In genomic region chr17:65523853-65524664, GRCh38 we compare ENCODE assay signal across 1 cellular context.
A peak's percentile ranks its signal among the peaks of the same experiment; 100 is the strongest.
TF ChIP-seq lines count a peak whose summit lies in the region.

No MANE protein-coding gene starts in this region.

TF ChIP-seq in HepG2, 621 proteins besides CTCF, POLR2A, EP300 and RAD21 (continued from another document):
- TF ChIP-seq MXD4 (CRISPR knock-in tag; IDR thresholded peaks at IDR 0.05) = 0 out of 2 replicates have a peak, but pooled peaks have one; percentile 39
- peak; percentile 50; the same call in 1 of the 2 replicates for TF ChIP-seq ZBTB7B (CRISPR knock-in tag; IDR thresholded peaks at IDR 0.05)
- peak; percentile 60 for TF ChIP-seq PITX1 (CRISPR knock-in tag; IDR thresholded peaks at IDR 0.05)
- TF ChIP-seq ARNT (IDR thresholded peaks at IDR 0.05) = no peak
- no peak for TF ChIP-seq ZNF703 (CRISPR knock-in tag; IDR thresholded peaks at IDR 0.05; ENCODE audit: borderline replicate concordance)
- peak; percentile 68; the same call in 1 of the 2 replicates for TF ChIP-seq TFDP2 (CRISPR knock-in tag; IDR thresholded peaks at IDR 0.05)
- TF ChIP-seq KLF13 (CRISPR knock-in tag; IDR thresholded peaks at IDR 0.05) = no peak
- TF ChIP-seq ZNF605 (CRISPR knock-in tag; IDR thresholded peaks at IDR 0.05) = peak; percentile 70; the same call in 1 of the 2 replicates
- peak; percentile 55; the same call in 1 of the 2 replicates for TF ChIP-seq THAP9 (CRISPR knock-in tag; IDR thresholded peaks at IDR 0.05; ENCODE audit: borderline replicate concordance)
- peak; percentile 71 for TF ChIP-seq ELF3 (CRISPR knock-in tag; IDR thresholded peaks at IDR 0.05)
- TF ChIP-seq ZNF607 (CRISPR knock-in tag; IDR thresholded peaks at IDR 0.05; ENCODE audit: borderline replicate concordance) = 0 out of 2 replicates have a peak, but pooled peaks have one; percentile 24
- TF ChIP-seq SOX5 (CRISPR knock-in tag; IDR thresholded peaks at IDR 0.05; ENCODE audit: borderline replicate concordance) = 0 out of 2 replicates have a peak, but pooled peaks have one; percentile 34
- TF ChIP-seq ZMYM4 (CRISPR knock-in tag; IDR thresholded peaks at IDR 0.05) = peak; percentile 57
- no peak for TF ChIP-seq LCORL (IDR thresholded peaks at IDR 0.05)
- TF ChIP-seq LCORL (CRISPR knock-in tag; IDR thresholded peaks at IDR 0.05) = 0 out of 2 replicates have a peak, but pooled peaks have one; percentile 21
- TF ChIP-seq HOMEZ (CRISPR knock-in tag; IDR thresholded peaks at IDR 0.05; ENCODE audit: low read depth) = peak; percentile 48; the same call in 1 of the 2 replicates
- peak; percentile 58; the same call in 1 of the 2 replicates for TF ChIP-seq SAP130 (CRISPR knock-in tag; IDR thresholded peaks at IDR 0.05; ENCODE audit: low read depth)
- peak; percentile 40; the same call in 1 of the 2 replicates for TF ChIP-seq ZNF350 (CRISPR knock-in tag; IDR thresholded peaks at IDR 0.05; ENCODE audit: borderline replicate concordance, low read depth)
- 0 out of 2 replicates have a peak, but pooled peaks have one; percentile 31 for TF ChIP-seq ZFX (CRISPR knock-in tag; IDR thresholded peaks at IDR 0.05; ENCODE audit: low read depth)
- peak; percentile 92 for TF ChIP-seq TFDP1 (CRISPR knock-in tag; IDR thresholded peaks at IDR 0.05; ENCODE audit: borderline replicate concordance)
- 0 out of 2 replicates have a peak, but pooled peaks have one; percentile 60 for TF ChIP-seq ZNF512B (CRISPR knock-in tag; IDR thresholded peaks at IDR 0.05; ENCODE audit: borderline replicate concordance)
- peak; percentile 58 for TF ChIP-seq NFYC (CRISPR knock-in tag; IDR thresholded peaks at IDR 0.05)
- no peak for TF ChIP-seq ZNF710 (CRISPR knock-in tag; IDR thresholded peaks at IDR 0.05; ENCODE audit: borderline replicate concordance)
- no peak for TF ChIP-seq ZNF510 (CRISPR knock-in tag; IDR thresholded peaks at IDR 0.05; ENCODE audit: low read depth)
- no peak for TF ChIP-seq TCF12 (IDR thresholded peaks at IDR 0.05)
- TF ChIP-seq TCF12 (CRISPR knock-in tag; IDR thresholded peaks at IDR 0.05) = no peak
- 0 out of 2 replicates have a peak, but pooled peaks have one; percentile 29 for TF ChIP-seq ZNF652 (CRISPR knock-in tag; IDR thresholded peaks at IDR 0.05; ENCODE audit: borderline replicate concordance, low read depth)
- TF ChIP-seq DRAP1 (CRISPR knock-in tag; IDR thresholded peaks at IDR 0.05) = 0 out of 2 replicates have a peak, but pooled peaks have one; percentile 23
- no peak for TF ChIP-seq DNMT3B (CRISPR knock-in tag; conservative IDR thresholded peaks at IDR 0.05)
- TF ChIP-seq FOXP4 (CRISPR knock-in tag; IDR thresholded peaks at IDR 0.05) = peak; percentile 2; the same call in 1 of the 2 replicates
- TF ChIP-seq ZMYM3 (CRISPR knock-in tag; IDR thresholded peaks at IDR 0.05) = peak; percentile 28; the same call in 1 of the 2 replicates
- TF ChIP-seq ZSCAN29 (CRISPR knock-in tag; conservative IDR thresholded peaks at IDR 0.05) = no peak
- peak; percentile 49; the same call in 1 of the 2 replicates for TF ChIP-seq ZNF614 (CRISPR knock-in tag; IDR thresholded peaks at IDR 0.05; ENCODE audit: borderline replicate concordance)
- TF ChIP-seq RAD51 (IDR thresholded peaks at IDR 0.05; ENCODE audit: borderline replicate concordance) = no peak
- TF ChIP-seq ZNF709 (CRISPR knock-in tag; IDR thresholded peaks at IDR 0.05) = no peak
- TF ChIP-seq ZBTB39 (CRISPR knock-in tag; IDR thresholded peaks at IDR 0.05) = no peak
- TF ChIP-seq ZNF878 (CRISPR knock-in tag; IDR thresholded peaks at IDR 0.05) = 0 out of 2 replicates have a peak, but pooled peaks have one; percentile 72
